ENCODE assay signal across 10 cellular contexts in the genomic region with DNA sequence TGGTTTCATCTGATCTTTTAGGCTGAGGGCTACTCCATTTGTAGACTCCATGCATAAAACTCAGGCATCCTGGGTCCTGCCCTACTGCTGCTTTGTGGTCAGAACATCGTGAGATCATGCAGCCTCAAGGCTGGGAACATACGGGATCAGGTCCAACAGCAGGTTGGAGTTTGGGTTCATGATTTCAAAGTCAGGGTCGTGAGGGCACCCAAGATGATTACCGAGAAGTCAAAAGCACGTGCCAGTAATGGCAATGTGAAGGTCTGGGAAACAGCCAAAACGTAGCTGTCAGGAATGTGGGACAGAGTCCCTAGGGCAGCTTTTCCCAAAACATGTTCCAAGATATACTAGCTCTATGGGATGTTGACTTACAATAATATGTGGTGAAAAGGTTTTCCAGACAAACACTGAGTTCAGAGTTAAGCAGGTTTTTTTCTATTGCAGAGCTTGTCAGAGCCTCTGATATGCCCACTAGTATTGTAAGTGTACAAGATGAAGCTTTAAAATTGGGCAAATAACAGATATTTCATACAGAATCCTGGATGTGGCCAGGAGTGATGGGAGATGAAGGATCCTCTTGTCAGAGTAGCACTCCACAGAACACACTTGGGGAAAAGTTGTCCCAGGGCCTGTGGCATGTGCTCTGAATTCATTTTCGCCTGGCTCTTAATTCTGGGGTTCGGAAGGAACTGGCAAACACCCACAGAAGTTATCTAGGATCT.
DNase-seq lines count a peak whose midpoint lies in the region; TF ChIP-seq lines count a peak whose summit lies in the region.
"Had no signal": no experiment of that assay in that cellular context is flagged by ENCODE, and none has a peak within 500 bp of the region (broad histone marks: within the 10 kb centered on the region; RNA-seq: fewer than 3 reads in every experiment).

No MANE protein-coding gene starts in this region.

- no peak overlapping the region for H3K18ac ChIP-seq in neuronal stem cell (ENCODE audit: low read length)

- intact Hi-C loops in breast epithelium (cut with DNase I; ENCODE audit: low total_unique reads): no loop called here

- H2AK5ac ChIP-seq in neuronal stem cell (ENCODE audit: low read depth, low read length): no peak overlapping the region

- no peak overlapping the region for H3K14ac ChIP-seq in neuronal stem cell (ENCODE audit: low read length)

- H4K20me1 ChIP-seq in smooth muscle cell (ENCODE audit: low read depth): no peaks in the 10 kb centered on the region

- H2BK12ac ChIP-seq in neuronal stem cell (ENCODE audit: low read length): no peak overlapping the region

- H3K27ac ChIP-seq in breast epithelium (peak overlapping the region; percentile 68 to 70), smooth muscle cell (ENCODE audit: low read depth) (no peak overlapping the region), neuronal stem cell (replicated peaks; ENCODE audit: low read length) (no peak overlapping the region)
- no peak overlapping the region for H3K27ac ChIP-seq in effector memory CD4-positive, alpha-beta T cell (ENCODE audit: insufficient read depth, low read length, poor library complexity, severe bottlenecking)

- H3F3A ChIP-seq in smooth muscle cell (ENCODE audit: low read depth): no peaks in the 10 kb centered on the region

- H3K36me3 ChIP-seq in breast epithelium (no peaks in the 10 kb centered on the region), smooth muscle cell (ENCODE audit: low read depth) (no peaks in the 10 kb centered on the region), neuronal stem cell (replicated peaks in 1 of 2; ENCODE audit: control insufficient read depth in 2 of 2, insufficient read depth in 2 of 2, low read length in 2 of 2) (peaks cover 4 to 15% of the 10 kb centered on the region in 2 donors)
- no peaks in the 10 kb centered on the region for H3K36me3 ChIP-seq in effector memory CD4-positive, alpha-beta T cell (ENCODE audit: control insufficient read depth, insufficient read depth, low read length)

- no peak overlapping the region for H2BK5ac ChIP-seq in neuronal stem cell (ENCODE audit: low read length)

- peak; percentile 20 for DNase-seq in ELR (ENCODE audit: low read depth)
- DNase-seq in breast epithelium (ENCODE audit: low spot score in 2 of 2): peak in 1 of 2 donors; percentile 57
- peak; percentile 90 for DNase-seq in iris pigment epithelial cell (ENCODE audit: low read depth)
- DNase-seq in smooth muscle cell (lab: John Stamatoyannopoulos, UW; ENCODE audit: unreplicated experiment): no peak
- DNase-seq in neuronal stem cell (ENCODE audit: low spot score): no peak
- DNase-seq in effector memory CD4-positive, alpha-beta T cell: no peak
- no peak for DNase-seq in activated CD4-positive, alpha-beta T cell treated with anti-CD3 and anti-CD28 coated beads for 48 hours
- no peak for DNase-seq in RKO (ENCODE audit: low spot score)
- DNase-seq: DMS53, NCI-H2227 treated with DMSO at 0.1 percent for 48 hours had no signal

- no peaks in the 10 kb centered on the region for H3K79me1 ChIP-seq in neuronal stem cell (ENCODE audit: low read depth, low read length)

- H2BK120ac ChIP-seq in neuronal stem cell (ENCODE audit: low read depth, low read length): no peak overlapping the region

- TF ChIP-seq CTCF in breast epithelium (IDR thresholded peaks at IDR 0.05) (no peak), smooth muscle cell (IDR thresholded peaks at IDR 0.05; ENCODE audit: borderline replicate concordance, insufficient read depth, poor library complexity, severe bottlenecking) (no peak)

- no peak overlapping the region for H3K23ac ChIP-seq in neuronal stem cell (ENCODE audit: low read depth, low read length, poor library complexity)

- H4K8ac ChIP-seq in neuronal stem cell (ENCODE audit: low read depth, low read length): no peak overlapping the region

- WGBS in smooth muscle cell (ENCODE audit: low lambda C conversion rate): 86% methylated on average over 8 of the region's 8 CpGs
- no CpG with 5 or more reads among the region's 8 CpGs for WGBS in neuronal stem cell (ENCODE audit: extremely low coverage in 2 of 2, insufficient read length in 2 of 2, insufficient replicate concordance in 1 of 2), 2 donors

- H4K91ac ChIP-seq in neuronal stem cell (ENCODE audit: low read depth, low read length, poor library complexity): no peak overlapping the region

- H3K4ac ChIP-seq in neuronal stem cell (ENCODE audit: low read length): no peak overlapping the region

- H3K4me2 ChIP-seq in smooth muscle cell: no peak overlapping the region
- no peak overlapping the region for H3K4me2 ChIP-seq in neuronal stem cell (ENCODE audit: insufficient read depth, low read length, poor library complexity, severe bottlenecking)

- H3K4me3 ChIP-seq in breast epithelium: peak overlapping the region in 1 of 3 donors; percentile 31
- no peak overlapping the region for H3K4me3 ChIP-seq in smooth muscle cell
- H3K4me3 ChIP-seq in neuronal stem cell (ENCODE audit: low read length in 2 of 2): no peak overlapping the region
- H3K4me3 ChIP-seq in effector memory CD4-positive, alpha-beta T cell (ENCODE audit: insufficient read depth, low read depth, low read length, poor library complexity, severe bottlenecking): no peak overlapping the region

- H3K79me2 ChIP-seq in smooth muscle cell (ENCODE audit: low read depth): no peaks in the 10 kb centered on the region

- H3K9me3 ChIP-seq in breast epithelium (no peaks in the 10 kb centered on the region), smooth muscle cell (replicated peaks; ENCODE audit: low read depth) (no peaks in the 10 kb centered on the region), neuronal stem cell (replicated peaks in 1 of 2; ENCODE audit: control insufficient read depth in 2 of 2, insufficient read depth in 1 of 2, low read depth in 1 of 2, low read length in 2 of 2) (peaks cover 3 to 12% of the 10 kb centered on the region in 2 donors)
- H3K9me3 ChIP-seq in effector memory CD4-positive, alpha-beta T cell (ENCODE audit: control insufficient read depth, low read length): no peaks in the 10 kb centered on the region

- TF ChIP-seq POLR2A in breast epithelium (IDR thresholded peaks at IDR 0.05): no peak

- H3K27me3 ChIP-seq in breast epithelium (no peaks in the 10 kb centered on the region), smooth muscle cell (ENCODE audit: low read depth) (no peaks in the 10 kb centered on the region), neuronal stem cell (ENCODE audit: control insufficient read depth in 3 of 3, insufficient read depth in 3 of 3, low read depth in 1 of 3, low read length in 3 of 3) (no peaks in the 10 kb centered on the region)
- H3K27me3 ChIP-seq in effector memory CD4-positive, alpha-beta T cell (replicated peaks; ENCODE audit: control insufficient read depth, insufficient read depth, low read length, poor library complexity, severe bottlenecking): no peaks in the 10 kb centered on the region

- H3K9ac ChIP-seq in smooth muscle cell (ENCODE audit: low read depth): no peak overlapping the region
- H3K9ac ChIP-seq in neuronal stem cell (ENCODE audit: low read depth, low read length, poor library complexity): no peak overlapping the region

- H2AFZ ChIP-seq in smooth muscle cell (ENCODE audit: low read depth): peak overlapping the region; percentile 46
- H2AFZ ChIP-seq in neuronal stem cell (ENCODE audit: low read length): no peak overlapping the region

- H2BK15ac ChIP-seq in neuronal stem cell (ENCODE audit: low read length): no peak overlapping the region

- H3K4me1 ChIP-seq in breast epithelium (peaks cover 0 to 22% of the 10 kb centered on the region in 2 donors), smooth muscle cell (ENCODE audit: low read depth) (peaks cover 11% of the 10 kb centered on the region), neuronal stem cell (ENCODE audit: control insufficient read depth in 2 of 2, insufficient read depth in 1 of 2, low read depth in 1 of 2, low read length in 2 of 2) (peaks cover 10 to 15% of the 10 kb centered on the region in 2 donors)
- no peaks in the 10 kb centered on the region for H3K4me1 ChIP-seq in effector memory CD4-positive, alpha-beta T cell (ENCODE audit: control insufficient read depth, insufficient read depth, low read length, poor library complexity, severe bottlenecking)

Comparison
In these comparisons a context has a peak if more than half of its experiments do, and no peak if none do; other contexts are left out.
1. DNase-seq: peak in ELR (single experiment) and iris pigment epithelial cell (single experiment); none in smooth muscle cell (single experiment), neuronal stem cell (single experiment), effector memory CD4-positive, alpha-beta T cell (0 of 3), activated CD4-positive, alpha-beta T cell treated with anti-CD3 and anti-CD28 coated beads for 48 hours (single experiment) and RKO (single experiment).
2. H3K27ac ChIP-seq: peak in breast epithelium (2 of 2); none in smooth muscle cell (single experiment), neuronal stem cell (single experiment) and effector memory CD4-positive, alpha-beta T cell (single experiment).